Comparison of ENCODE assay signal across 16 cellular contexts in the genomic region with DNA sequence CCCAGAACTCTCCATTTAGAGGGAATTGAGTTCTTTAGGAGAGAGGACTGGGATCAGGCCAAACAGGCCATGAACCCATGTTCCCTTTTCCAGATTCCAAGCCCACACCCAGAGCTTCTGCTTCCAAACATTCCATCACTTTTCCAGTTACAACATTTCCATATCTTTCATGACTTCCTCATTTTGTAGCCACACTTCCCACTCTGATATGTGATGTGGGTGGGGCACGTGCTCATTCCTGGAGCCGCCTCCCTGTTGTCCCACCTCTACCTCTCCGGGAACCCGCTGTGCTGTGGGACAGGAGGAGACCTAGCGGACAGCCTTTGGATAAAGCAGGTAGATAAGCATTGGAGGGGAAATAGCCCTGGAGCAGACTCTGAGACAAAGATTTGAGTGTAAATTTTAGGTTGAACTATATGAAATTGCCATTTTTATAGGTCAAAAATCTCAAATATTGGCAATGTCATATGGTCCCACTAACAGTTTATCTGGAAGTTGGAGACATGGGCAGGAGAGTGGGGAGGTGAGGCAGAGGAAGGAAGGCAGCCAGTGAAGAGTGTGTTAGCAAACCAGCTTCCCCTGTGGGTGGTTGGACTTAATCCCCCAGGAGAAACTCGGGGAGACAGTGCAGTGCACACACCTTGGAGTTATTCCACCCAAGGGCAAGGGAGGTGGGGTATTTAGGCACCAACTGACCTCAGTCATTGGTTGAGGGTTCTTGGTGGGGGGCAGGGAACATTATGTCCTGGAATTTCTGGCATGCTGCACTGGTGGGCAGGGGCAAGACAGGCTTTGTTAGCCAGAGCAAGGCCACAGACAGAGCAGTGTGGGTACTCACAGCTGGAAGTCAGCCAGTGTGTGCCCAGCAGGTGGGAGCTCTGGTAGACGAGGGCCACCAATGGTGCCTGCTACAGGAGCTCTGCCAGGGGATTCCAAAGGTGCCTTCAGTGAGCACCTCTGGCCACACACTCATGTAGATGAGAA. TPM values are rescaled to one million over a fixed set of nuclear protein-coding genes. Genes with fewer than 3 reads are reported as not detected.
DNase-seq lines count a peak whose midpoint lies in the region; ATAC-seq and TF ChIP-seq lines count a peak whose summit lies in the region.
"Had no signal": no experiment of that assay in that cellular context is flagged by ENCODE, and none has a peak within 500 bp of the region (broad histone marks: within the 10 kb centered on the region; RNA-seq: fewer than 3 reads in every experiment).

No MANE protein-coding gene starts in this region.

- H3K79me2 ChIP-seq in neural progenitor cell (ENCODE audit: low read depth), result no peaks in the 10 kb centered on the region

- no peaks in the 10 kb centered on the region for H4K20me1 ChIP-seq in neural progenitor cell (ENCODE audit: low read depth)

- H3K9me3 Mint-ChIP-seq in neural progenitor cell, result no peaks in the 10 kb centered on the region
- H3K9me3 Mint-ChIP-seq: CD4-positive, CD25-positive, alpha-beta regulatory T cell; effector memory CD8-positive, alpha-beta T cell; nephron progenitor cell had no signal

- no peaks in the 10 kb centered on the region for H3K36me3 Mint-ChIP-seq in neural progenitor cell
- H3K36me3 Mint-ChIP-seq: CD4-positive, CD25-positive, alpha-beta regulatory T cell had no signal

- no peak overlapping the region for H3K4me2 ChIP-seq in neural progenitor cell

- H3K36me3 ChIP-seq in ascending aorta, result no peaks in the 10 kb centered on the region
- no peaks in the 10 kb centered on the region for H3K36me3 ChIP-seq in neural progenitor cell
- H3K36me3 ChIP-seq in tibial nerve, result no peaks in the 10 kb centered on the region

- H3K27ac Mint-ChIP-seq in neural progenitor cell, result no peak overlapping the region
- H3K27ac Mint-ChIP-seq: CD4-positive, CD25-positive, alpha-beta regulatory T cell; effector memory CD8-positive, alpha-beta T cell; nephron progenitor cell had no signal

- peaks cover 6% of the 10 kb centered on the region for H3K4me1 Mint-ChIP-seq in neural progenitor cell

- peak in 1 of 2 donors; percentile 89 for TF ChIP-seq EP300 in tibial nerve (IDR thresholded peaks at IDR 0.05)

- WGBS in tibial nerve, 2 donors, result 39 to 42% methylated on average over 7 of the region's 7 CpGs

- no peaks in the 10 kb centered on the region for H3K27me3 ChIP-seq in ascending aorta
- no peaks in the 10 kb centered on the region for H3K27me3 ChIP-seq in neural progenitor cell
- H3K27me3 ChIP-seq in tibial nerve, result no peaks in the 10 kb centered on the region

- no peaks in the 10 kb centered on the region for H3K27me3 Mint-ChIP-seq in neural progenitor cell (ENCODE audit: insufficient read depth, low read depth)

- TF ChIP-seq CTCF in ascending aorta (IDR thresholded peaks at IDR 0.05), result no peak
- no peak for TF ChIP-seq CTCF in neural progenitor cell (IDR thresholded peaks at IDR 0.05)
- TF ChIP-seq CTCF in tibial nerve (IDR thresholded peaks at IDR 0.05), result no peak

- H3K27ac ChIP-seq in ascending aorta (peak overlapping the region; percentile 74 to 84), neural progenitor cell (no peak overlapping the region), tibial nerve (peak overlapping the region; percentile 71 to 89 (median 80))

- no peaks in the 10 kb centered on the region for H3F3A ChIP-seq in neural progenitor cell (ENCODE audit: low read depth)

- H3K4me3 ChIP-seq in ascending aorta, result no peak overlapping the region
- no peak overlapping the region for H3K4me3 ChIP-seq in neural progenitor cell
- H3K4me3 ChIP-seq in tibial nerve, result peak overlapping the region in 2 of 4 donors; percentile 6 to 29

- H3K4me3 Mint-ChIP-seq in neural progenitor cell, result peak overlapping the region; percentile 2
- H3K4me3 Mint-ChIP-seq: CD4-positive, CD25-positive, alpha-beta regulatory T cell; effector memory CD8-positive, alpha-beta T cell; nephron progenitor cell had no signal

- no peaks in the 10 kb centered on the region for H3K9me3 ChIP-seq in ascending aorta
- no peaks in the 10 kb centered on the region for H3K9me3 ChIP-seq in neural progenitor cell (ENCODE audit: low read depth)
- no peaks in the 10 kb centered on the region for H3K9me3 ChIP-seq in tibial nerve

- H2AFZ ChIP-seq in neural progenitor cell (replicated peaks), result no peak overlapping the region

- no peak overlapping the region for H3K9ac ChIP-seq in neural progenitor cell

- intact Hi-C loops in ascending aorta (cut with DNase I), result no loop called here
- intact Hi-C loops in left cardiac atrium (cut with DNase I), result no loop called here

- TF ChIP-seq POLR2A in tibial nerve (IDR thresholded peaks at IDR 0.05), result no peak

- DNase-seq in ascending aorta (ENCODE audit: low spot score in 2 of 2) (no peak), left cardiac atrium (peak; percentile 40), neural progenitor cell (ENCODE audit: low spot score) (no peak), tibial nerve (ENCODE audit: low spot score in 2 of 2) (peak; percentile 43 to 61), glomerular visceral epithelial cell (ENCODE audit: extremely low spot score) (no peak)
- DNase-seq: activated gamma-delta T cell treated with Interleukin-2 at 50 U/mL for 16 hours; CD4-positive, CD25-positive, alpha-beta regulatory T cell; effector memory CD8-positive, alpha-beta T cell; NCI-H1092 treated with DMSO at 0.1 percent for 48 hours; nephron progenitor cell had no signal

- peak; percentile 27 to 33 for ATAC-seq in left cardiac atrium
- ATAC-seq in HG03457 (IDR thresholded peaks at IDR 0.05; ENCODE audit: unreplicated experiment), result no peak
- no peak for ATAC-seq in GM21717 (IDR thresholded peaks at IDR 0.05; ENCODE audit: unreplicated experiment)
- ATAC-seq: effector memory CD8-positive, alpha-beta T cell; SK-N-SH treated with all-trans-retinoic acid at 6 μM for 48 hours had no signal

- H3K4me1 ChIP-seq in ascending aorta, result peaks cover 9 to 45% of the 10 kb centered on the region in 2 donors
- peaks cover 12% of the 10 kb centered on the region for H3K4me1 ChIP-seq in neural progenitor cell
- H3K4me1 ChIP-seq in tibial nerve, result peaks cover 0 to 72% (median 27%) of the 10 kb centered on the region in 4 donors

RNA-seq across cellular contexts. Expression of gene CYP8B1, which starts 31.7 kb away (rescaled TPM):
- 0.43 TPM for total RNA-seq in ascending aorta
- not detected for total RNA-seq in left cardiac atrium
- not detected in 2 replicates for total RNA-seq in neural progenitor cell (ENCODE audit: low replicate concordance)
- not detected for total RNA-seq in tibial nerve
- total RNA-seq: bronchial epithelial cell; CD4-positive, CD25-positive, alpha-beta regulatory T cell; Daoy; temporal lobe had no signal

RNA-seq across cellular contexts. Expression of gene ACKR2, which starts 34.8 kb away (rescaled TPM):
- total RNA-seq in ascending aorta (24.5 TPM), left cardiac atrium (1 to 10 TPM; 2.2 to 2.4 TPM), neural progenitor cell (ENCODE audit: low replicate concordance) (not detected in 2 replicates), tibial nerve (10 to 100 TPM; 25.2 to 59.0 (median 38.6) TPM)
- total RNA-seq: CD4-positive, CD25-positive, alpha-beta regulatory T cell had no signal

RNA-seq across cellular contexts. Expression of gene HIGD1A, which starts 39.7 kb away (rescaled TPM):
- 109 TPM for total RNA-seq in ascending aorta
- total RNA-seq in left cardiac atrium, result 100 to 1,000 TPM; 200 to 270 TPM
- 110 and 181 TPM in 2 replicates for total RNA-seq in neural progenitor cell (ENCODE audit: low replicate concordance)
- 100 to 1,000 TPM; 155 to 204 (median 186) TPM for total RNA-seq in tibial nerve

Comparison
In these comparisons a context has a peak if more than half of its experiments do, and no peak if none do; other contexts are left out.
1. DNase-seq: peak in left cardiac atrium (single experiment) and tibial nerve (2 of 2); none in ascending aorta (0 of 2), neural progenitor cell (single experiment) and glomerular visceral epithelial cell (single experiment).
2. ATAC-seq: peak in left cardiac atrium (2 of 2); none in HG03457 (single experiment) and GM21717 (single experiment).